Comparison of ENCODE assay signal across 14 cellular contexts in genomic region chr7:921071-921461, GRCh38. TPM values are rescaled to one million over a fixed set of nuclear protein-coding genes. Genes with fewer than 3 reads are reported as not detected.
DNase-seq lines count a peak whose midpoint lies in the region; ATAC-seq lines count a peak whose summit lies in the region.
"Had no signal": no experiment of that assay in that cellular context is flagged by ENCODE, and none has a peak within 500 bp of the region (broad histone marks: within the 10 kb centered on the region; RNA-seq: fewer than 3 reads in every experiment).

No MANE protein-coding gene starts in this region.

- peaks cover 50% of the 10 kb centered on the region for H3K4me1 Mint-ChIP-seq in activated T-cell treated with anti-CD3 and anti-CD28 coated beads, Interleukin-2, amount 50 U/mL, for 24 hours (ENCODE audit: low read depth)
- peaks cover 23% of the 10 kb centered on the region for H3K4me1 Mint-ChIP-seq in T-helper 2 cell treated with Interferon-gamma antibody and Interleukin-4, amounts not matched to agents 5 μg/mL and 100 μg/mL, for 36 hours (ENCODE audit: low read depth)
- peaks cover 35 to 36% of the 10 kb centered on the region in 2 donors for H3K4me1 Mint-ChIP-seq in effector memory CD8-positive, alpha-beta T cell (ENCODE audit: low read depth in 2 of 2)
- H3K4me1 Mint-ChIP-seq in stimulated activated effector memory CD8-positive, alpha-beta T cell treated with anti-CD3 and anti-CD28 coated beads, Interleukin-12 subunit alpha, Interleukin-12 subunit beta, amount 100 ng/mL, for 72 hours = peaks cover 66% of the 10 kb centered on the region

- H3K36me3 Mint-ChIP-seq in activated T-cell treated with anti-CD3 and anti-CD28 coated beads, Interleukin-2, amount 50 U/mL, for 24 hours (ENCODE audit: low read depth) = peaks cover 23% of the 10 kb centered on the region
- H3K36me3 Mint-ChIP-seq in T-helper 2 cell treated with Interferon-gamma antibody and Interleukin-4, amounts not matched to agents 5 μg/mL and 100 μg/mL, for 36 hours (ENCODE audit: low read depth) = peaks cover 5% of the 10 kb centered on the region
- peaks cover 25% of the 10 kb centered on the region for H3K36me3 Mint-ChIP-seq in effector memory CD8-positive, alpha-beta T cell (ENCODE audit: insufficient read depth)
- H3K36me3 Mint-ChIP-seq in stimulated activated effector memory CD8-positive, alpha-beta T cell treated with anti-CD3 and anti-CD28 coated beads, Interleukin-12 subunit alpha, Interleukin-12 subunit beta, amount 100 ng/mL, for 72 hours = peaks cover 39% of the 10 kb centered on the region
- H3K36me3 Mint-ChIP-seq: activated naive CD4-positive, alpha-beta T cell treated with anti-CD3 and anti-CD28 coated beads, Interleukin-2, amount 50 U/mL, for 72 hours had no signal

- no peak for ATAC-seq in effector memory CD8-positive, alpha-beta T cell (replicated peaks)
- ATAC-seq in stimulated activated effector memory CD8-positive, alpha-beta T cell treated with anti-CD3 and anti-CD28 coated beads, Interleukin-12 subunit alpha, Interleukin-12 subunit beta, amount 100 ng/mL, for 72 hours = no peak
- ATAC-seq in HG02852 (IDR thresholded peaks at IDR 0.05; ENCODE audit: unreplicated experiment) = no peak
- ATAC-seq: activated naive CD4-positive, alpha-beta T cell treated with anti-CD3 and anti-CD28 coated beads, Interleukin-2, amount 50 U/mL, for 72 hours; left lobe of liver had no signal

- no peaks in the 10 kb centered on the region for H3K27me3 Mint-ChIP-seq in activated T-cell treated with anti-CD3 and anti-CD28 coated beads, Interleukin-2, amount 50 U/mL, for 24 hours
- no peaks in the 10 kb centered on the region for H3K27me3 Mint-ChIP-seq in T-helper 2 cell treated with Interferon-gamma antibody and Interleukin-4, amounts not matched to agents 5 μg/mL and 100 μg/mL, for 36 hours (ENCODE audit: low read depth)
- H3K27me3 Mint-ChIP-seq in effector memory CD8-positive, alpha-beta T cell = no peaks in the 10 kb centered on the region

- H3K9me3 Mint-ChIP-seq in activated T-cell treated with anti-CD3 and anti-CD28 coated beads, Interleukin-2, amount 50 U/mL, for 24 hours = no peaks in the 10 kb centered on the region
- H3K9me3 Mint-ChIP-seq in T-helper 2 cell treated with Interferon-gamma antibody and Interleukin-4, amounts not matched to agents 5 μg/mL and 100 μg/mL, for 36 hours = no peaks in the 10 kb centered on the region
- no peaks in the 10 kb centered on the region for H3K9me3 Mint-ChIP-seq in effector memory CD8-positive, alpha-beta T cell
- H3K9me3 Mint-ChIP-seq in stimulated activated effector memory CD8-positive, alpha-beta T cell treated with anti-CD3 and anti-CD28 coated beads, Interleukin-12 subunit alpha, Interleukin-12 subunit beta, amount 100 ng/mL, for 72 hours = no peaks in the 10 kb centered on the region
- H3K9me3 Mint-ChIP-seq: activated naive CD4-positive, alpha-beta T cell treated with anti-CD3 and anti-CD28 coated beads, Interleukin-2, amount 50 U/mL, for 72 hours; nephron progenitor cell had no signal

- H3K4me3 Mint-ChIP-seq in activated T-cell treated with anti-CD3 and anti-CD28 coated beads, Interleukin-2, amount 50 U/mL, for 24 hours = peak overlapping the region; percentile 18
- peak overlapping the region; percentile 59 for H3K4me3 Mint-ChIP-seq in T-helper 2 cell treated with Interferon-gamma antibody and Interleukin-4, amounts not matched to agents 5 μg/mL and 100 μg/mL, for 36 hours
- peak overlapping the region; percentile 84 to 91 for H3K4me3 Mint-ChIP-seq in effector memory CD8-positive, alpha-beta T cell
- peak overlapping the region; percentile 83 for H3K4me3 Mint-ChIP-seq in stimulated activated effector memory CD8-positive, alpha-beta T cell treated with anti-CD3 and anti-CD28 coated beads, Interleukin-12 subunit alpha, Interleukin-12 subunit beta, amount 100 ng/mL, for 72 hours
- H3K4me3 Mint-ChIP-seq: nephron progenitor cell had no signal

- no peak for DNase-seq in activated T-cell treated with anti-CD3 and anti-CD28 coated beads, Interleukin-2, amount 50 U/mL, for 24 hours
- DNase-seq in activated T-cell treated with anti-CD3 and anti-CD28 coated beads for 4 hours (no peak), dermis blood vessel endothelial cell (no peak), COLO668 (lab: John Stamatoyannopoulos, UW; ENCODE audit: unreplicated experiment) (no peak)
- no peak for DNase-seq in T-helper 2 cell treated with Interferon-gamma antibody and Interleukin-4, amounts not matched to agents 5 μg/mL and 100 μg/mL, for 36 hours (ENCODE audit: low spot score)
- no peak for DNase-seq in effector memory CD8-positive, alpha-beta T cell
- DNase-seq in stimulated activated effector memory CD8-positive, alpha-beta T cell treated with anti-CD3 and anti-CD28 coated beads, Interleukin-12 subunit alpha, Interleukin-12 subunit beta, amount 100 ng/mL, for 72 hours (ENCODE audit: low spot score in 2 of 2) = no peak
- DNase-seq: DMS 273 treated with DMSO at 0.1 percent for 48 hours, HCEC 1CT, NCI-H1930 had no signal

- peak overlapping the region; percentile 86 for H3K27ac Mint-ChIP-seq in activated T-cell treated with anti-CD3 and anti-CD28 coated beads, Interleukin-2, amount 50 U/mL, for 24 hours
- H3K27ac Mint-ChIP-seq in T-helper 2 cell treated with Interferon-gamma antibody and Interleukin-4, amounts not matched to agents 5 μg/mL and 100 μg/mL, for 36 hours = peak overlapping the region; percentile 69
- peak overlapping the region; percentile 92 to 95 for H3K27ac Mint-ChIP-seq in effector memory CD8-positive, alpha-beta T cell
- peak overlapping the region; percentile 96 for H3K27ac Mint-ChIP-seq in stimulated activated effector memory CD8-positive, alpha-beta T cell treated with anti-CD3 and anti-CD28 coated beads, Interleukin-12 subunit alpha, Interleukin-12 subunit beta, amount 100 ng/mL, for 72 hours
- H3K27ac Mint-ChIP-seq: nephron progenitor cell had no signal

RNA-seq across cellular contexts. Expression of gene ADAP1, which starts 33.4 kb away (rescaled TPM):
- 1.7 and 2.9 TPM in 2 replicates for total RNA-seq in dermis blood vessel endothelial cell

RNA-seq across cellular contexts. Expression of gene GET4, which starts 44.7 kb away (rescaled TPM):
- 35.4 and 45.0 TPM in 2 replicates for total RNA-seq in dermis blood vessel endothelial cell

RNA-seq across cellular contexts. Expression of gene COX19, which starts 54.3 kb away (rescaled TPM):
- 7.2 and 12.4 TPM in 2 replicates for total RNA-seq in dermis blood vessel endothelial cell

Comparison
In these comparisons a context has a peak if more than half of its experiments do, and no peak if none do; other contexts are left out.
1. H3K4me3 Mint-ChIP-seq: peak in every context shown above with its lines; median percentile 88 in effector memory CD8-positive, alpha-beta T cell; 83 in stimulated activated effector memory CD8-positive, alpha-beta T cell treated with anti-CD3 and anti-CD28 coated beads, Interleukin-12 subunit alpha, Interleukin-12 subunit beta, amount 100 ng/mL, for 72 hours; 59 in T-helper 2 cell treated with Interferon-gamma antibody and Interleukin-4, amounts not matched to agents 5 μg/mL and 100 μg/mL, for 36 hours; 18 in activated T-cell treated with anti-CD3 and anti-CD28 coated beads, Interleukin-2, amount 50 U/mL, for 24 hours.